2 cellular contexts compared by ENCODE assay signal in genomic region chr12:117046861-117047530, GRCh38.
TF ChIP-seq lines count a peak whose summit lies in the region.

No MANE protein-coding gene starts in this region.

TF ChIP-seq in HepG2, 621 proteins besides CTCF, POLR2A, EP300 and RAD21:
- TF ChIP-seq KDM1A (CRISPR knock-in tag; IDR thresholded peaks at IDR 0.05), result peak; percentile 64; the same call in 1 of the 2 replicates
- no peak for TF ChIP-seq CCAR2 (optimal IDR thresholded peaks at IDR 0.05; ENCODE audit: low read depth, low read length)
- no peak for TF ChIP-seq TOE1 (CRISPR knock-in tag; IDR thresholded peaks at IDR 0.05)
- TF ChIP-seq ESRRA (CRISPR knock-in tag; IDR thresholded peaks at IDR 0.05; ENCODE audit: low read depth), result peak; percentile 81; the same call in 1 of the 2 replicates
- peak; percentile 91 for TF ChIP-seq ZMYM3 (CRISPR knock-in tag; IDR thresholded peaks at IDR 0.05)
- peak; percentile 58; the same call in 1 of the 2 replicates for TF ChIP-seq CHD4 (IDR thresholded peaks at IDR 0.05; ENCODE audit: borderline replicate concordance, low read length)
- no peak for TF ChIP-seq KLF11 (CRISPR knock-in tag; IDR thresholded peaks at IDR 0.05)
- TF ChIP-seq DBP (CRISPR knock-in tag; IDR thresholded peaks at IDR 0.05; ENCODE audit: not compliant biosample characterization), result no peak
- 0 out of 2 replicates have a peak, but pooled peaks have one; percentile 51 for TF ChIP-seq ZC3H13 (CRISPR knock-in tag; IDR thresholded peaks at IDR 0.05)
- peak; percentile 28; the same call in 1 of the 2 replicates for TF ChIP-seq ZBTB33 (CRISPR knock-in tag; IDR thresholded peaks at IDR 0.05)
- TF ChIP-seq ZNF629 (CRISPR knock-in tag; conservative IDR thresholded peaks at IDR 0.05), result peak; percentile 98
- TF ChIP-seq ZNF780A (CRISPR knock-in tag; IDR thresholded peaks at IDR 0.05), result no peak
- peak; percentile 73; the same call in 1 of the 2 replicates for TF ChIP-seq ADNP (CRISPR knock-in tag; IDR thresholded peaks at IDR 0.05)
- no peak for TF ChIP-seq KAT7 (CRISPR knock-in tag; IDR thresholded peaks at IDR 0.05; ENCODE audit: borderline replicate concordance)

TF ChIP-seq in K562, 482 proteins besides CTCF, POLR2A, EP300 and RAD21:
- peak; percentile 87 for TF ChIP-seq RBM25 (IDR thresholded peaks at IDR 0.05; ENCODE audit: low read depth, low read length, severe bottlenecking)
- no peak for TF ChIP-seq USF2 (CRISPR knock-in tag; IDR thresholded peaks at IDR 0.05)
- no peak for TF ChIP-seq SFPQ (IDR thresholded peaks at IDR 0.05; ENCODE audit: low read depth, low read length)
- TF ChIP-seq BCOR (IDR thresholded peaks at IDR 0.05), result peak; percentile 96
- no peak for TF ChIP-seq CCAR2 (IDR thresholded peaks at IDR 0.05; ENCODE audit: low read depth, low read length)
- TF ChIP-seq CBX1 (IDR thresholded peaks at IDR 0.05; ENCODE audit: low read depth), result peak; percentile 91
- TF ChIP-seq CBX3 (IDR thresholded peaks at IDR 0.05; ENCODE audit: borderline replicate concordance in 1 of 2, low read length in 2 of 2), result peak in 1 of 2 experiments; percentile 23; a peak in 1 of 3 replicates
- TF ChIP-seq RCOR1 (IDR thresholded peaks at IDR 0.05; ENCODE audit: borderline replicate concordance in 1 of 2, low read depth in 2 of 2, low read length in 2 of 2), result peak in 1 of 2 experiments; percentile 81; a peak in 1 of 4 replicates
- peak; percentile 99 for TF ChIP-seq ESRRA (IDR thresholded peaks at IDR 0.05; ENCODE audit: borderline replicate concordance, low read depth)
- peak; percentile 86 for TF ChIP-seq HDAC2 (IDR thresholded peaks at IDR 0.05)
- peak; percentile 94 for TF ChIP-seq ADNP (tag; IDR thresholded peaks at IDR 0.05)
- no peak for TF ChIP-seq CGGBP1 (CRISPR knock-in tag; IDR thresholded peaks at IDR 0.05)
- no peak for TF ChIP-seq BRF2 (IDR thresholded peaks at IDR 0.05; ENCODE audit: borderline replicate concordance, insufficient read depth, insufficient read length)
- TF ChIP-seq ZBTB33 (CRISPR knock-in tag; IDR thresholded peaks at IDR 0.05), result peak; percentile 23; the same call in 1 of the 2 replicates
- 0 out of 2 replicates have a peak, but pooled peaks have one; percentile 30 for TF ChIP-seq ZNF740 (CRISPR knock-in tag; IDR thresholded peaks at IDR 0.05)
- no peak for TF ChIP-seq ZNF740 (tag; IDR thresholded peaks at IDR 0.05)
- TF ChIP-seq SMARCA5 (IDR thresholded peaks at IDR 0.05), result peak; percentile 78; the same call in 1 of the 2 replicates
- peak; percentile 82 to 90 for TF ChIP-seq KDM1A (IDR thresholded peaks at IDR 0.05)
